ENCODE assay signal across 10 cellular contexts in genomic region chr2:229852565-229852964, GRCh38.
DNase-seq lines count a peak whose midpoint lies in the region; ATAC-seq, FAIRE-seq and TF ChIP-seq lines count a peak whose summit lies in the region.
"Had no signal": no experiment of that assay in that cellular context is flagged by ENCODE, and none has a peak within 500 bp of the region (broad histone marks: within the 10 kb centered on the region; RNA-seq: fewer than 3 reads in every experiment).

No MANE protein-coding gene starts in this region.

- ATAC-seq in GM21717 (IDR thresholded peaks at IDR 0.05; ENCODE audit: unreplicated experiment) (peak; percentile 66), natural killer cell (peak; percentile 93 to 97 (median 96))
- ATAC-seq: body of pancreas had no signal

- peaks cover 60% of the 10 kb centered on the region for H4K20me1 ChIP-seq in astrocyte (ENCODE audit: insufficient read depth, low read length)

- DNase-seq in CD1c-positive myeloid dendritic cell (ENCODE audit: extremely low spot score) (peak; percentile 42), RKO (ENCODE audit: low spot score) (peak; percentile 39), astrocyte (ENCODE audit: low read depth) (peak; percentile 67), natural killer cell (no peak), NCI-H2029 (lab: John Stamatoyannopoulos, UW) (no peak), epidermal melanocyte (ENCODE audit: insufficient read length, low spot score) (no peak), GF-D8 (lab: John Stamatoyannopoulos, UW) (no peak)

- H3K4me3 Mint-ChIP-seq in astrocyte (ENCODE audit: unreplicated experiment) (no peak overlapping the region), natural killer cell (no peak overlapping the region)

- H3K9me3 Mint-ChIP-seq in astrocyte (ENCODE audit: unreplicated experiment), result no peaks in the 10 kb centered on the region
- no peaks in the 10 kb centered on the region for H3K9me3 Mint-ChIP-seq in natural killer cell

- peaks cover 90% of the 10 kb centered on the region for H3K79me2 ChIP-seq in astrocyte (ENCODE audit: insufficient read depth, low read length)

- H3K27ac ChIP-seq in astrocyte (ENCODE audit: low read depth, low read length), result no peak overlapping the region
- H3K27ac ChIP-seq: body of pancreas had no signal

- peak; percentile 34 for FAIRE-seq in astrocyte (lab: Jason Lieb, UNC)

- H3K27ac Mint-ChIP-seq in astrocyte (ENCODE audit: unreplicated experiment) (no peak overlapping the region), natural killer cell (peak overlapping the region; percentile 73 to 77)

- intact Hi-C loops in natural killer cell (cut with micrococcal nuclease), result no loop called here

- no peaks in the 10 kb centered on the region for H3K9me3 ChIP-seq in astrocyte (ENCODE audit: insufficient read depth, low read depth, low read length)
- H3K9me3 ChIP-seq: body of pancreas, upper lobe of left lung had no signal

- H3K27me3 Mint-ChIP-seq in astrocyte (ENCODE audit: low read depth, unreplicated experiment), result no peaks in the 10 kb centered on the region
- no peaks in the 10 kb centered on the region for H3K27me3 Mint-ChIP-seq in natural killer cell (ENCODE audit: low read depth in 2 of 2)

- no peak overlapping the region for H3K9ac ChIP-seq in astrocyte (ENCODE audit: low read length)

- H2AFZ ChIP-seq in astrocyte (ENCODE audit: low read depth, low read length), result no peak overlapping the region

- H3K4me1 Mint-ChIP-seq in astrocyte (ENCODE audit: low read depth, unreplicated experiment), result peaks cover 25% of the 10 kb centered on the region
- peaks cover 62% of the 10 kb centered on the region in 2 donors for H3K4me1 Mint-ChIP-seq in natural killer cell

- H3K4me1 ChIP-seq in astrocyte (ENCODE audit: insufficient read depth, low read length), result peaks cover 3% of the 10 kb centered on the region
- H3K4me1 ChIP-seq: body of pancreas had no signal

- H3K4me3 ChIP-seq in astrocyte (ENCODE audit: insufficient read depth, low read depth, low read length), result no peak overlapping the region
- H3K4me3 ChIP-seq: body of pancreas, upper lobe of left lung had no signal

- TF ChIP-seq CTCF in astrocyte (IDR thresholded peaks at IDR 0.05; ENCODE audit: insufficient read depth, low read depth, low read length) (no peak), natural killer cell (IDR thresholded peaks at IDR 0.05) (no peak)

- peaks cover 6% of the 10 kb centered on the region for H3K36me3 ChIP-seq in astrocyte (ENCODE audit: insufficient read depth, low read length)

- no peaks in the 10 kb centered on the region for H3K27me3 ChIP-seq in astrocyte (ENCODE audit: insufficient read depth, low read length)
- H3K27me3 ChIP-seq: body of pancreas, upper lobe of left lung had no signal

- H3K4me2 ChIP-seq in astrocyte (ENCODE audit: low read length), result peak overlapping the region; percentile 60

- H3K36me3 Mint-ChIP-seq in astrocyte (ENCODE audit: low read depth, unreplicated experiment), result peaks cover 16% of the 10 kb centered on the region
- no peaks in the 10 kb centered on the region for H3K36me3 Mint-ChIP-seq in natural killer cell

Comparison
In these comparisons a context has a peak if more than half of its experiments do, and no peak if none do; other contexts are left out.
1. DNase-seq: peak in CD1c-positive myeloid dendritic cell (single experiment), RKO (single experiment) and astrocyte (single experiment); none in natural killer cell (single experiment), NCI-H2029 (single experiment), epidermal melanocyte (single experiment) and GF-D8 (single experiment).